Comparison of ENCODE assay signal across 22 cellular contexts in genomic region chr1:162846256-162847212, GRCh38. TPM values are rescaled to one million over a fixed set of nuclear protein-coding genes. Genes with fewer than 3 reads are reported as not detected.
DNase-seq lines count a peak whose midpoint lies in the region; ATAC-seq and TF ChIP-seq lines count a peak whose summit lies in the region.
"Had no signal": no experiment of that assay in that cellular context is flagged by ENCODE, and none has a peak within 500 bp of the region (broad histone marks: within the 10 kb centered on the region; RNA-seq: fewer than 3 reads in every experiment).

No MANE protein-coding gene starts in this region.

- ATAC-seq in HG02678 (IDR thresholded peaks at IDR 0.05; ENCODE audit: unreplicated experiment) = no peak
- ATAC-seq: gastroesophageal sphincter, left ventricle myocardium superior, pancreas had no signal

- CTCF ChIA-PET in activated CD4-positive, alpha-beta memory T cell treated with anti-CD3 and anti-CD28 coated beads for 36 hours (lab: Charles Lee) = interaction anchor here (0.6 to 4.3 kb wide), 6 partner anchors 12 to 469 kb away, joined by 3 to 35 read pairs (median 6); partner anchors contain the start of gene CCDC190

- DNase-seq in Daoy (ENCODE audit: low read depth) = peak; percentile 83
- DNase-seq in RPMI7951 (ENCODE audit: low read depth) = peak; percentile 98
- peak; percentile 42 for DNase-seq in choroid plexus epithelial cell (ENCODE audit: low read depth)
- peak; percentile 65 for DNase-seq in renal cortical epithelial cell (ENCODE audit: low read depth)
- DNase-seq in HuH-7 (ENCODE audit: low spot score) = no peak
- DNase-seq in activated CD4-positive, alpha-beta memory T cell treated with anti-CD3 and anti-CD28 coated beads for 36 hours = no peak
- DNase-seq in NOMO-1 treated with DMSO at 0.1 percent for 48 hours (lab: John Stamatoyannopoulos, UW; ENCODE audit: unreplicated experiment) = no peak
- DNase-seq: activated effector memory CD4-positive, alpha-beta T cell treated with Interleukin-2 at 50 U/mL for 16 hours; adrenal gland; C1 segment of cervical spinal cord; H9; left ventricle myocardium superior; MM.1S; NCI-H187 treated with DMSO at 0.1 percent for 48 hours; pancreas; SIG-M5; stimulated activated CD4-positive, alpha-beta T cell treated with anti-CD3 and anti-CD28 coated beads, Interleukin-4, amount 100 ng/mL, for 24 hours; stimulated activated CD8-positive, alpha-beta memory T cell treated with anti-CD3 and anti-CD28 coated beads, Interleukin-4, amount 100 ng/mL, for 48 hours had no signal

- intact Hi-C loops in activated CD4-positive, alpha-beta memory T cell treated with anti-CD3 and anti-CD28 coated beads for 36 hours (cut with micrococcal nuclease) = loop anchor here (5.0 kb wide), 1 partner anchor 789 kb away; no protein-coding TSS in a partner anchor

- H3K4me3 ChIP-seq in choroid plexus epithelial cell (ENCODE audit: low read depth, low read length) = no peak overlapping the region
- H3K4me3 ChIP-seq: adrenal gland, gastroesophageal sphincter, pancreas, skin epidermis had no signal

- no peak overlapping the region for H3K27ac Mint-ChIP-seq in activated CD4-positive, alpha-beta memory T cell treated with anti-CD3 and anti-CD28 coated beads for 36 hours
- H3K27ac Mint-ChIP-seq: H9 had no signal

- no peaks in the 10 kb centered on the region for H3K4me1 Mint-ChIP-seq in activated CD4-positive, alpha-beta memory T cell treated with anti-CD3 and anti-CD28 coated beads for 36 hours (ENCODE audit: low read depth)

- H3K27me3 Mint-ChIP-seq in activated CD4-positive, alpha-beta memory T cell treated with anti-CD3 and anti-CD28 coated beads for 36 hours = peaks cover 6% of the 10 kb centered on the region

- H3K36me3 Mint-ChIP-seq in activated CD4-positive, alpha-beta memory T cell treated with anti-CD3 and anti-CD28 coated beads for 36 hours = no peaks in the 10 kb centered on the region

- no peak overlapping the region for H3K4me3 Mint-ChIP-seq in activated CD4-positive, alpha-beta memory T cell treated with anti-CD3 and anti-CD28 coated beads for 36 hours
- H3K4me3 Mint-ChIP-seq: H9 had no signal

- POLR2A ChIA-PET in activated CD4-positive, alpha-beta memory T cell treated with anti-CD3 and anti-CD28 coated beads for 36 hours (lab: Charles Lee) = no interaction called here

- no peaks in the 10 kb centered on the region for H3K9me3 Mint-ChIP-seq in activated CD4-positive, alpha-beta memory T cell treated with anti-CD3 and anti-CD28 coated beads for 36 hours

- TF ChIP-seq CTCF in choroid plexus epithelial cell (conservative IDR thresholded peaks at IDR 0.05; ENCODE audit: low read depth, low read length) = no peak

RNA-seq across cellular contexts. Expression of gene CCDC190, which starts 14.4 kb away (rescaled TPM):
- total RNA-seq in Daoy (2014; rRNA removed; shearing (Covaris generic)) = 1.4 and 2.7 TPM in 2 replicates
- total RNA-seq in RPMI7951 (2014; rRNA removed; shearing (Covaris generic)) = 0.12 and 0.29 TPM in 2 replicates
- total RNA-seq in renal cortical epithelial cell = not detected in 2 replicates
- total RNA-seq in activated CD4-positive, alpha-beta memory T cell treated with anti-CD3 and anti-CD28 coated beads for 36 hours = not detected
- total RNA-seq: adrenal gland, gastroesophageal sphincter, H9, NCI-H460, pancreas had no signal

RNA-seq across cellular contexts. Expression of gene HSD17B7, which starts 56.0 kb away (rescaled TPM):
- total RNA-seq in Daoy (2014; rRNA removed; shearing (Covaris generic)) = 10.6 and 11.8 TPM in 2 replicates
- 13.3 and 14.4 TPM in 2 replicates for total RNA-seq in RPMI7951 (2014; rRNA removed; shearing (Covaris generic))
- total RNA-seq in renal cortical epithelial cell = 16.6 and 35.6 TPM in 2 replicates
- total RNA-seq in activated CD4-positive, alpha-beta memory T cell treated with anti-CD3 and anti-CD28 coated beads for 36 hours = 10 to 100 TPM; 29.3 to 29.7 TPM

Comparison
In these comparisons a context has a peak if more than half of its experiments do, and no peak if none do; other contexts are left out.
1. DNase-seq: peak in Daoy (single experiment), RPMI7951 (single experiment), choroid plexus epithelial cell (single experiment) and renal cortical epithelial cell (single experiment); none in HuH-7 (single experiment), activated CD4-positive, alpha-beta memory T cell treated with anti-CD3 and anti-CD28 coated beads for 36 hours (single experiment) and NOMO-1 treated with DMSO at 0.1 percent for 48 hours (single experiment).